In the genomic region with DNA sequence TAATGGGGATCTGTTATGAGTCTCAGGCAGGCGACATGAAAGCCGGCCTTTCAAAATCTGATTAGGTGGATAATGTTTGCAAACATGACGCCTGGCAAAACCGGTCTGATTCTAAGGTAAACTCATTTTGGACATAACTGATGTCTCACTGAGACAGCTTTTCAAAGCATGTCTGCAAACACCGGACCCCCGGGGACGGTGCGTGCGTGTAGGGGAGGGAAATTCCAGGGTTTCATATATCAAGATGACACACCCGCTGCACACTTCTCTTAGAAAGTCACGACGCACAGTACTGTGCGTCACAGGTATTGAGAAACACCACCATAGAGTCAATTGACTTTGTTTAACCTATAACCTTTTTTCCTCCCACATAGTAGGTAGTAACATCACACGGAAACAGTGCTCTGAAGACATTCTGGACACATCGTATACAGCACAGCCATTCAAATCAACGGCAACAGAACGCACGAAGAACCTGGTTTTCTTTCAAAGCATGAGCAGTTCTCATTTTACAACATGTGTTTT, we compare ENCODE assay signal across 1 cellular context.
TF ChIP-seq lines count a peak whose summit lies in the region.

No MANE protein-coding gene starts in this region.

TF ChIP-seq in HepG2, 621 proteins besides CTCF, POLR2A, EP300 and RAD21 (continued from another document):
- TF ChIP-seq, protein P1, sequence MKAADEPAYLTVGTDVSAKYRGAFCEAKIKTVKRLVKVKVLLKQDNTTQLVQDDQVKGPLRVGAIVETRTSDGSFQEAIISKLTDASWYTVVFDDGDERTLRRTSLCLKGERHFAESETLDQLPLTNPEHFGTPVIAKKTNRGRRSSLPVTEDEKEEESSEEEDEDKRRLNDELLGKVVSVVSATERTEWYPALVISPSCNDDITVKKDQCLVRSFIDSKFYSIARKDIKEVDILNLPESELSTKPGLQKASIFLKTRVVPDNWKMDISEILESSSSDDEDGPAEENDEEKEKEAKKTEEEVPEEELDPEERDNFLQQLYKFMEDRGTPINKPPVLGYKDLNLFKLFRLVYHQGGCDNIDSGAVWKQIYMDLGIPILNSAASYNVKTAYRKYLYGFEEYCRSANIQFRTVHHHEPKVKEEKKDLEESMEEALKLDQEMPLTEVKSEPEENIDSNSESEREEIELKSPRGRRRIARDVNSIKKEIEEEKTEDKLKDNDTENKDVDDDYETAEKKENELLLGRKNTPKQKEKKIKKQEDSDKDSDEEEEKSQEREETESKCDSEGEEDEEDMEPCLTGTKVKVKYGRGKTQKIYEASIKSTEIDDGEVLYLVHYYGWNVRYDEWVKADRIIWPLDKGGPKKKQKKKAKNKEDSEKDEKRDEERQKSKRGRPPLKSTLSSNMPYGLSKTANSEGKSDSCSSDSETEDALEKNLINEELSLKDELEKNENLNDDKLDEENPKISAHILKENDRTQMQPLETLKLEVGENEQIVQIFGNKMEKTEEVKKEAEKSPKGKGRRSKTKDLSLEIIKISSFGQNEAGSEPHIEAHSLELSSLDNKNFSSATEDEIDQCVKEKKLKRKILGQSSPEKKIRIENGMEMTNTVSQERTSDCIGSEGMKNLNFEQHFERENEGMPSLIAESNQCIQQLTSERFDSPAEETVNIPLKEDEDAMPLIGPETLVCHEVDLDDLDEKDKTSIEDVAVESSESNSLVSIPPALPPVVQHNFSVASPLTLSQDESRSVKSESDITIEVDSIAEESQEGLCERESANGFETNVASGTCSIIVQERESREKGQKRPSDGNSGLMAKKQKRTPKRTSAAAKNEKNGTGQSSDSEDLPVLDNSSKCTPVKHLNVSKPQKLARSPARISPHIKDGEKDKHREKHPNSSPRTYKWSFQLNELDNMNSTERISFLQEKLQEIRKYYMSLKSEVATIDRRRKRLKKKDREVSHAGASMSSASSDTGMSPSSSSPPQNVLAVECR (CRISPR knock-in tag; IDR thresholded peaks at IDR 0.05; ENCODE audit: borderline replicate concordance): peak; percentile 31; the same call in 1 of the 2 replicates
- TF ChIP-seq SOX13 (IDR thresholded peaks at IDR 0.05) (0 out of 2 replicates have a peak, but pooled peaks have one; percentile 11), SOX13 (CRISPR knock-in tag; conservative IDR thresholded peaks at IDR 0.05 in 1 of 2, IDR thresholded peaks at IDR 0.05 in 1 of 2) (peak in 1 of 2 experiments; percentile 42; a peak in 1 of 4 replicates), ZNF10 (CRISPR knock-in tag; IDR thresholded peaks at IDR 0.05; ENCODE audit: borderline replicate concordance, low read depth) (no peak), ARNTL (CRISPR knock-in tag; IDR thresholded peaks at IDR 0.05) (no peak), PPARG (CRISPR knock-in tag; conservative IDR thresholded peaks at IDR 0.05) (peak; percentile 79), ZNF879 (CRISPR knock-in tag; IDR thresholded peaks at IDR 0.05) (no peak), NCOR1 (IDR thresholded peaks at IDR 0.05; ENCODE audit: borderline replicate concordance, low read length) (no peak), NR2C2 (CRISPR knock-in tag; IDR thresholded peaks at IDR 0.05; ENCODE audit: borderline replicate concordance) (peak; percentile 89), TCF7 (IDR thresholded peaks at IDR 0.05; ENCODE audit: low read depth) (peak; percentile 46; the same call in 1 of the 2 replicates), CEBPG (CRISPR knock-in tag; IDR thresholded peaks at IDR 0.05) (peak; percentile 87), EED (CRISPR knock-in tag; IDR thresholded peaks at IDR 0.05) (no peak), NR2F6 (IDR thresholded peaks at IDR 0.05) (peak; percentile 97), NR2F6 (CRISPR knock-in tag; IDR thresholded peaks at IDR 0.05) (peak; percentile 93), NR2F1 (CRISPR knock-in tag; IDR thresholded peaks at IDR 0.05) (peak; percentile 36 to 54; a peak in 1 of 4 replicates), MXI1 (IDR thresholded peaks at IDR 0.05; ENCODE audit: borderline replicate concordance, low read depth, low read length) (no peak), NR2F2 (IDR thresholded peaks at IDR 0.05; ENCODE audit: borderline replicate concordance, low read depth) (peak; percentile 86), SKI (IDR thresholded peaks at IDR 0.05; ENCODE audit: partially characterized antibody) (no peak), HMG20A (CRISPR knock-in tag; IDR thresholded peaks at IDR 0.05; ENCODE audit: borderline replicate concordance) (peak; percentile 85; the same call in 1 of the 2 replicates), ZNF75D (CRISPR knock-in tag; IDR thresholded peaks at IDR 0.05; ENCODE audit: borderline replicate concordance) (no peak), ETV5 (CRISPR knock-in tag; IDR thresholded peaks at IDR 0.05; ENCODE audit: borderline replicate concordance) (peak; percentile 40; the same call in 1 of the 2 replicates), ZNF557 (CRISPR knock-in tag; IDR thresholded peaks at IDR 0.05) (no peak), ZNF136 (CRISPR knock-in tag; IDR thresholded peaks at IDR 0.05; ENCODE audit: low read depth) (no peak), MLLT10 (CRISPR knock-in tag; IDR thresholded peaks at IDR 0.05) (no peak), PHF8 (CRISPR knock-in tag; IDR thresholded peaks at IDR 0.05) (no peak), SUZ12 (IDR thresholded peaks at IDR 0.05; ENCODE audit: low read depth, low read length) (no peak), SAP130 (CRISPR knock-in tag; IDR thresholded peaks at IDR 0.05; ENCODE audit: low read depth) (peak; percentile 75), SIX1 (CRISPR knock-in tag; IDR thresholded peaks at IDR 0.05; ENCODE audit: borderline replicate concordance) (peak; percentile 88; the same call in 1 of the 2 replicates), SRY (CRISPR knock-in tag; IDR thresholded peaks at IDR 0.05) (no peak), FOSL2 (CRISPR knock-in tag; IDR thresholded peaks at IDR 0.05) (peak; percentile 85), ZBTB3 (CRISPR knock-in tag; IDR thresholded peaks at IDR 0.05; ENCODE audit: borderline replicate concordance, low read depth) (no peak), ERF (CRISPR knock-in tag; IDR thresholded peaks at IDR 0.05) (no peak)
- TF ChIP-seq, protein P2, sequence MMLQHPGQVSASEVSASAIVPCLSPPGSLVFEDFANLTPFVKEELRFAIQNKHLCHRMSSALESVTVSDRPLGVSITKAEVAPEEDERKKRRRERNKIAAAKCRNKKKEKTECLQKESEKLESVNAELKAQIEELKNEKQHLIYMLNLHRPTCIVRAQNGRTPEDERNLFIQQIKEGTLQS (CRISPR knock-in tag; IDR thresholded peaks at IDR 0.05): no peak
- TF ChIP-seq, protein P3, sequence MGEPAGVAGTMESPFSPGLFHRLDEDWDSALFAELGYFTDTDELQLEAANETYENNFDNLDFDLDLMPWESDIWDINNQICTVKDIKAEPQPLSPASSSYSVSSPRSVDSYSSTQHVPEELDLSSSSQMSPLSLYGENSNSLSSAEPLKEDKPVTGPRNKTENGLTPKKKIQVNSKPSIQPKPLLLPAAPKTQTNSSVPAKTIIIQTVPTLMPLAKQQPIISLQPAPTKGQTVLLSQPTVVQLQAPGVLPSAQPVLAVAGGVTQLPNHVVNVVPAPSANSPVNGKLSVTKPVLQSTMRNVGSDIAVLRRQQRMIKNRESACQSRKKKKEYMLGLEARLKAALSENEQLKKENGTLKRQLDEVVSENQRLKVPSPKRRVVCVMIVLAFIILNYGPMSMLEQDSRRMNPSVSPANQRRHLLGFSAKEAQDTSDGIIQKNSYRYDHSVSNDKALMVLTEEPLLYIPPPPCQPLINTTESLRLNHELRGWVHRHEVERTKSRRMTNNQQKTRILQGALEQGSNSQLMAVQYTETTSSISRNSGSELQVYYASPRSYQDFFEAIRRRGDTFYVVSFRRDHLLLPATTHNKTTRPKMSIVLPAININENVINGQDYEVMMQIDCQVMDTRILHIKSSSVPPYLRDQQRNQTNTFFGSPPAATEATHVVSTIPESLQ (CRISPR knock-in tag; conservative IDR thresholded peaks at IDR 0.05): no peak
- TF ChIP-seq, protein P4, sequence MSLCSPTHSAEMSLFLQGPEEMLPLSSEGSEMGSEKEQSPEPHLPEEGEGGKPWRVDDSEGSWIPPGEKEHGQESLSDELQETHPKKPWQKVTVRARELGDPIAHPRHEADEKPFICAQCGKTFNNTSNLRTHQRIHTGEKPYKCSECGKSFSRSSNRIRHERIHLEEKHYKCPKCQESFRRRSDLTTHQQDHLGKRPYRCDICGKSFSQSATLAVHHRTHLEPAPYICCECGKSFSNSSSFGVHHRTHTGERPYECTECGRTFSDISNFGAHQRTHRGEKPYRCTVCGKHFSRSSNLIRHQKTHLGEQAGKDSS (CRISPR knock-in tag; IDR thresholded peaks at IDR 0.05; ENCODE audit: borderline replicate concordance, low read depth): peak; percentile 63; the same call in 1 of the 2 replicates
- TF ChIP-seq, protein P5, sequence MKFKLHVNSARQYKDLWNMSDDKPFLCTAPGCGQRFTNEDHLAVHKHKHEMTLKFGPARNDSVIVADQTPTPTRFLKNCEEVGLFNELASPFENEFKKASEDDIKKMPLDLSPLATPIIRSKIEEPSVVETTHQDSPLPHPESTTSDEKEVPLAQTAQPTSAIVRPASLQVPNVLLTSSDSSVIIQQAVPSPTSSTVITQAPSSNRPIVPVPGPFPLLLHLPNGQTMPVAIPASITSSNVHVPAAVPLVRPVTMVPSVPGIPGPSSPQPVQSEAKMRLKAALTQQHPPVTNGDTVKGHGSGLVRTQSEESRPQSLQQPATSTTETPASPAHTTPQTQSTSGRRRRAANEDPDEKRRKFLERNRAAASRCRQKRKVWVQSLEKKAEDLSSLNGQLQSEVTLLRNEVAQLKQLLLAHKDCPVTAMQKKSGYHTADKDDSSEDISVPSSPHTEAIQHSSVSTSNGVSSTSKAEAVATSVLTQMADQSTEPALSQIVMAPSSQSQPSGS (CRISPR knock-in tag; IDR thresholded peaks at IDR 0.05): 0 out of 2 replicates have a peak, but pooled peaks have one; percentile 33
- TF ChIP-seq, protein P6, sequence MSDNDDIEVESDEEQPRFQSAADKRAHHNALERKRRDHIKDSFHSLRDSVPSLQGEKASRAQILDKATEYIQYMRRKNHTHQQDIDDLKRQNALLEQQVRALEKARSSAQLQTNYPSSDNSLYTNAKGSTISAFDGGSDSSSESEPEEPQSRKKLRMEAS (IDR thresholded peaks at IDR 0.05): peak; percentile 31; the same call in 1 of the 2 replicates
- TF ChIP-seq, protein P7, sequence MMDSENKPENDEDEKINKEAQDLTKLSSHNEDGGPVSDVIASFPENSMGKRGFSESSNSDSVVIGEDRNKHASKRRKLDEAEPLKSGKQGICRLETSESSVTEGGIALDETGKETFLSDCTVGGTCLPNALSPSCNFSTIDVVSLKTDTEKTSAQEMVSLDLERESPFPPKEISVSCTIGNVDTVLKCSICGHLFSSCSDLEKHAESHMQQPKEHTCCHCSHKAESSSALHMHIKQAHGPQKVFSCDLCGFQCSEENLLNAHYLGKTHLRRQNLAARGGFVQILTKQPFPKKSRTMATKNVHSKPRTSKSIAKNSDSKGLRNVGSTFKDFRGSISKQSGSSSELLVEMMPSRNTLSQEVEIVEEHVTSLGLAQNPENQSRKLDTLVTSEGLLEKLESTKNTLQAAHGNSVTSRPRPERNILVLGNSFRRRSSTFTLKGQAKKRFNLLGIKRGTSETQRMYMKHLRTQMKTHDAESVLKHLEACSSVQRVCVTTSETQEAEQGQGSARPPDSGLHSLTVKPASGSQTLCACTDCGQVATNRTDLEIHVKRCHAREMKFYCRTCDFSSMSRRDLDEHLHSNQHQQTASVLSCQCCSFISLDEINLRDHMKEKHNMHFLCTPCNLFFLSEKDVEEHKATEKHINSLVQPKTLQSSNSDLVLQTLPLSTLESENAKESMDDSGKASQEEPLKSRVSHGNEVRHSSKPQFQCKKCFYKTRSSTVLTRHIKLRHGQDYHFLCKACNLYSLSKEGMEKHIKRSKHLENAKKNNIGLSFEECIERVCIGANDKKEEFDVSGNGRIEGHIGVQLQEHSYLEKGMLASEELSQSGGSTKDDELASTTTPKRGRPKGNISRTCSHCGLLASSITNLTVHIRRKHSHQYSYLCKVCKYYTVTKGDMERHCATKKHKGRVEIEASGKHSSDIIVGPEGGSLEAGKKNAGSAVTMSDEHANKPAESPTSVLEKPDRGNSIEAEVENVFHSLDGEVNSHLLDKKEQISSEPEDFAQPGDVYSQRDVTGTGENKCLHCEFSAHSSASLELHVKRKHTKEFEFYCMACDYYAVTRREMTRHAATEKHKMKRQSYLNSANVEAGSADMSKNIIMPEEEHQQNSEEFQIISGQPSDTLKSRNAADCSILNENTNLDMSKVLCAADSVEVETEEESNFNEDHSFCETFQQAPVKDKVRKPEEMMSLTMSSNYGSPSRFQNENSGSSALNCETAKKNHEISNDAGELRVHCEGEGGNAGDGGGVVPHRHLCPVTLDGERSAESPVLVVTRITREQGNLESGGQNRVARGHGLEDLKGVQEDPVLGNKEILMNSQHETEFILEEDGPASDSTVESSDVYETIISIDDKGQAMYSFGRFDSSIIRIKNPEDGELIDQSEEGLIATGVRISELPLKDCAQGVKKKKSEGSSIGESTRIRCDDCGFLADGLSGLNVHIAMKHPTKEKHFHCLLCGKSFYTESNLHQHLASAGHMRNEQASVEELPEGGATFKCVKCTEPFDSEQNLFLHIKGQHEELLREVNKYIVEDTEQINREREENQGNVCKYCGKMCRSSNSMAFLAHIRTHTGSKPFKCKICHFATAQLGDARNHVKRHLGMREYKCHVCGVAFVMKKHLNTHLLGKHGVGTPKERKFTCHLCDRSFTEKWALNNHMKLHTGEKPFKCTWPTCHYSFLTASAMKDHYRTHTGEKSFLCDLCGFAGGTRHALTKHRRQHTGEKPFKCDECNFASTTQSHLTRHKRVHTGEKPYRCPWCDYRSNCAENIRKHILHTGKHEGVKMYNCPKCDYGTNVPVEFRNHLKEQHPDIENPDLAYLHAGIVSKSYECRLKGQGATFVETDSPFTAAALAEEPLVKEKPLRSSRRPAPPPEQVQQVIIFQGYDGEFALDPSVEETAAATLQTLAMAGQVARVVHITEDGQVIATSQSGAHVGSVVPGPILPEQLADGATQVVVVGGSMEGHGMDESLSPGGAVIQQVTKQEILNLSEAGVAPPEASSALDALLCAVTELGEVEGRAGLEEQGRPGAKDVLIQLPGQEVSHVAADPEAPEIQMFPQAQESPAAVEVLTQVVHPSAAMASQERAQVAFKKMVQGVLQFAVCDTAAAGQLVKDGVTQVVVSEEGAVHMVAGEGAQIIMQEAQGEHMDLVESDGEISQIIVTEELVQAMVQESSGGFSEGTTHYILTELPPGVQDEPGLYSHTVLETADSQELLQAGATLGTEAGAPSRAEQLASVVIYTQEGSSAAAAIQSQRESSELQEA (CRISPR knock-in tag; IDR thresholded peaks at IDR 0.05; ENCODE audit: not compliant biosample characterization): no peak
